In genomic region chr2:112277591-112278220, GRCh38 we compare ENCODE assay signal across 15 cellular contexts. TPM values are rescaled to one million over a fixed set of nuclear protein-coding genes. Genes with fewer than 3 reads are reported as not detected.
DNase-seq lines count a peak whose midpoint lies in the region; ATAC-seq and TF ChIP-seq lines count a peak whose summit lies in the region.
"Had no signal": no experiment of that assay in that cellular context is flagged by ENCODE, and none has a peak within 500 bp of the region (broad histone marks: within the 10 kb centered on the region; RNA-seq: fewer than 3 reads in every experiment).

No MANE protein-coding gene starts in this region.

- H2AFZ ChIP-seq in OCI-LY7 (ENCODE audit: low read length) = peak overlapping the region; percentile 80; the same call in 1 of the 2 replicates

- H3K27ac Mint-ChIP-seq in activated naive CD4-positive, alpha-beta T cell treated with anti-CD3 and anti-CD28 coated beads, Interleukin-2, amount 50 U/mL, for 24 hours = peak overlapping the region; percentile 47
- H3K27ac Mint-ChIP-seq: activated T-helper 2 cell treated with anti-CD3 and anti-CD28 coated beads, Interferon-gamma antibody, Interleukin-2, Interleukin-4, amounts not matched to agents 10 μg/mL and 5 μg/mL and 100 μg/mL, durations not matched to agents 14 hours and 24 hours and 36 hours had no signal

- POLR2A ChIA-PET in OCI-LY7 (lab: Charles Lee) = interaction anchor here (0.6 to 1.2 kb wide), 4 partner anchors 13 to 399 kb away, joined by 3 to 5 read pairs (median 4); no protein-coding TSS in a partner anchor

- peaks cover 18% of the 10 kb centered on the region for H3K79me2 ChIP-seq in OCI-LY7 (ENCODE audit: insufficient read depth, low read depth, low read length)

- no peak for ATAC-seq in GM18867 (IDR thresholded peaks at IDR 0.05; ENCODE audit: unreplicated experiment)

- no peak overlapping the region for H3K4me3 ChIP-seq in OCI-LY7 (ENCODE audit: low read depth, low read length, poor library complexity, severe bottlenecking)

- H3K27me3 Mint-ChIP-seq in activated naive CD4-positive, alpha-beta T cell treated with anti-CD3 and anti-CD28 coated beads, Interleukin-2, amount 50 U/mL, for 24 hours = no peaks in the 10 kb centered on the region

- peaks cover 12% of the 10 kb centered on the region for H3K4me1 ChIP-seq in OCI-LY7 (ENCODE audit: insufficient read depth, low read length, poor library complexity, severe bottlenecking)

- peaks cover 53% of the 10 kb centered on the region for H3K4me1 Mint-ChIP-seq in activated naive CD4-positive, alpha-beta T cell treated with anti-CD3 and anti-CD28 coated beads, Interleukin-2, amount 50 U/mL, for 24 hours

- no peak overlapping the region for H3K27ac ChIP-seq in OCI-LY7 (ENCODE audit: low read depth, low read length, poor library complexity, severe bottlenecking)

- H3K9me2 ChIP-seq in OCI-LY7 (ENCODE audit: insufficient read depth, low read length) = no peaks in the 10 kb centered on the region

- H3K4me3 Mint-ChIP-seq in activated naive CD4-positive, alpha-beta T cell treated with anti-CD3 and anti-CD28 coated beads, Interleukin-2, amount 50 U/mL, for 24 hours = peak overlapping the region; percentile 88

- no peaks in the 10 kb centered on the region for H3K36me3 Mint-ChIP-seq in activated naive CD4-positive, alpha-beta T cell treated with anti-CD3 and anti-CD28 coated beads, Interleukin-2, amount 50 U/mL, for 24 hours

- intact Hi-C loops in OCI-LY7 (cut with micrococcal nuclease; ENCODE audit: unreplicated experiment) = loop anchor here (5.0 kb wide), 2 partner anchors 265 to 395 kb away; partner anchors contain the start of genes ANAPC1 and POLR1B

- DNase-seq in activated naive CD4-positive, alpha-beta T cell treated with Interleukin-2 at 50 U/mL for 16 hours = no peak
- DNase-seq in OCI-LY7 (ENCODE audit: low spot score) (no peak), fibroblast of peridontal ligament (ENCODE audit: extremely low read depth) (peak; percentile 19), stromal cell of bone marrow (ENCODE audit: low read depth) (peak; percentile 67), NCI-H226 (no peak), SKM-1 treated with dmso at 0.1 percent for 144 hours (lab: John Stamatoyannopoulos, UW; ENCODE audit: unreplicated experiment) (no peak)
- DNase-seq: activated CD4-positive, alpha-beta T cell treated with anti-CD3 and anti-CD28 coated beads, Interleukin-2, amount 50 U/mL, for 48 hours; anterior cingulate cortex; COR-L47; Karpas-422; NCI-H1417; SHP77 had no signal

- TF ChIP-seq CTCF in OCI-LY7 (conservative IDR thresholded peaks at IDR 0.05; ENCODE audit: low read length) = no peak

- H3K9me3 Mint-ChIP-seq in activated naive CD4-positive, alpha-beta T cell treated with anti-CD3 and anti-CD28 coated beads, Interleukin-2, amount 50 U/mL, for 24 hours = no peaks in the 10 kb centered on the region
- H3K9me3 Mint-ChIP-seq: activated T-helper 2 cell treated with anti-CD3 and anti-CD28 coated beads, Interferon-gamma antibody, Interleukin-2, Interleukin-4, amounts not matched to agents 10 μg/mL and 5 μg/mL and 100 μg/mL, durations not matched to agents 14 hours and 24 hours and 36 hours had no signal

- CTCF ChIA-PET in OCI-LY7 (lab: Charles Lee; ENCODE audit: unreplicated experiment) = no interaction called here

- no peaks in the 10 kb centered on the region for H3K36me3 ChIP-seq in OCI-LY7 (ENCODE audit: insufficient read depth, low read length)

- BruUV-seq in OCI-LY7 (replicated peaks; lab: Mats Ljungman, UMichigan) = no TSS peak

- H3K9me3 ChIP-seq in OCI-LY7 (ENCODE audit: low read length) = no peaks in the 10 kb centered on the region; the same call in 1 of the 2 replicates

- H3K4me2 ChIP-seq in OCI-LY7 (ENCODE audit: low read length) = peak overlapping the region; percentile 94

- no peaks in the 10 kb centered on the region for H4K20me1 ChIP-seq in OCI-LY7 (ENCODE audit: insufficient read depth, low read length)

RNA-seq across cellular contexts. Expression of gene ZC3H6, which starts 2.3 kb away (rescaled TPM):
- total RNA-seq in OCI-LY7 (2014; rRNA removed; shearing (Covaris generic)) = 4.3 and 5.4 TPM in 2 replicates
- total RNA-seq in OCI-LY7 (2022) = 16.5 and 17.3 TPM in 2 replicates

RNA-seq across cellular contexts. Expression of gene ZC3H8, which starts 22.9 kb away (rescaled TPM):
- 12.3 and 15.0 TPM in 2 replicates for total RNA-seq in OCI-LY7 (2014; rRNA removed; shearing (Covaris generic))
- 22.8 and 23.8 TPM in 2 replicates for total RNA-seq in OCI-LY7 (2022)

Comparison
In these comparisons a context has a peak if more than half of its experiments do, and no peak if none do; other contexts are left out.
1. DNase-seq: peak in fibroblast of peridontal ligament (single experiment) and stromal cell of bone marrow (single experiment); none in activated naive CD4-positive, alpha-beta T cell treated with Interleukin-2 at 50 U/mL for 16 hours (single experiment), OCI-LY7 (single experiment), NCI-H226 (single experiment) and SKM-1 treated with dmso at 0.1 percent for 144 hours (single experiment).